In genomic region chr1:204411451-204412245, GRCh38 we compare ENCODE assay signal across 1 cellular context.
TF ChIP-seq lines count a peak whose summit lies in the region.

TSS of gene PPP1R15B (minus strand) at chr1:204411817. CDS start at chr1:204411411, 406 bp downstream.

TF ChIP-seq in HepG2, 621 proteins besides CTCF, POLR2A, EP300 and RAD21 (continued from another document and continues in another):
- peak in 1 of 2 experiments; percentile 59; a peak in 1 of 4 replicates for TF ChIP-seq REST (IDR thresholded peaks at IDR 0.05; ENCODE audit: borderline replicate concordance in 1 of 2, low read depth in 1 of 2, low read length in 2 of 2)
- peak; percentile 67 for TF ChIP-seq RBM39 (IDR thresholded peaks at IDR 0.05; ENCODE audit: low read depth, low read length, poor library complexity, severe bottlenecking)
- 0 out of 2 replicates have a peak, but pooled peaks have one; percentile 22 for TF ChIP-seq HNF4A (CRISPR knock-in tag; IDR thresholded peaks at IDR 0.05)
- TF ChIP-seq ZNF329 (CRISPR knock-in tag; IDR thresholded peaks at IDR 0.05; ENCODE audit: low read depth), result peak; percentile 29; the same call in 1 of the 2 replicates
- peak; percentile 54; the same call in 1 of the 2 replicates for TF ChIP-seq ZNF580 (CRISPR knock-in tag; IDR thresholded peaks at IDR 0.05; ENCODE audit: borderline replicate concordance, low read depth)
- TF ChIP-seq PHF5A (CRISPR knock-in tag; IDR thresholded peaks at IDR 0.05; ENCODE audit: low read depth, unreplicated experiment), result no peak
- no peak; the same call in none of the 2 replicates for TF ChIP-seq ZC3H13 (CRISPR knock-in tag; IDR thresholded peaks at IDR 0.05)
- 0 out of 2 replicates have a peak, but pooled peaks have one; percentile 28 for TF ChIP-seq MEIS2 (CRISPR knock-in tag; IDR thresholded peaks at IDR 0.05)
- TF ChIP-seq ZNF619 (CRISPR knock-in tag; IDR thresholded peaks at IDR 0.05), result no peak
- peak; percentile 15; the same call in 1 of the 2 replicates for TF ChIP-seq CBX5 (CRISPR knock-in tag; IDR thresholded peaks at IDR 0.05; ENCODE audit: borderline replicate concordance)
- 0 out of 2 replicates have a peak, but pooled peaks have one; percentile 63 for TF ChIP-seq ZNF674 (CRISPR knock-in tag; IDR thresholded peaks at IDR 0.05; ENCODE audit: low read depth)
- TF ChIP-seq TP53 (CRISPR knock-in tag; conservative IDR thresholded peaks at IDR 0.05), result peak; percentile 46; the same call in 1 of the 2 replicates
- TF ChIP-seq AGO1 (IDR thresholded peaks at IDR 0.05; ENCODE audit: low read depth, low read length, poor library complexity, severe bottlenecking), result peak; percentile 34
- 0 out of 2 replicates have a peak, but pooled peaks have one; percentile 25 for TF ChIP-seq E2F5 (CRISPR knock-in tag; conservative IDR thresholded peaks at IDR 0.05)
- peak; percentile 79 for TF ChIP-seq NFRKB (IDR thresholded peaks at IDR 0.05)
- no peak; the same call in 1 of the 2 replicates for TF ChIP-seq ZNF274 (CRISPR knock-in tag; IDR thresholded peaks at IDR 0.05)
- no peak for TF ChIP-seq ZNF672 (CRISPR knock-in tag; IDR thresholded peaks at IDR 0.05)
- no peak for TF ChIP-seq SOX13 (IDR thresholded peaks at IDR 0.05)
- TF ChIP-seq SOX13 (CRISPR knock-in tag; conservative IDR thresholded peaks at IDR 0.05 in 1 of 2, IDR thresholded peaks at IDR 0.05 in 1 of 2), result peak in 1 of 2 experiments; percentile 15; a peak in 1 of 4 replicates
- peak; percentile 99 for TF ChIP-seq SRSF1 (optimal IDR thresholded peaks at IDR 0.05; ENCODE audit: low read depth, low read length)
- no peak for TF ChIP-seq ZBTB44 (CRISPR knock-in tag; IDR thresholded peaks at IDR 0.05)
- TF ChIP-seq FOSL1 (CRISPR knock-in tag; IDR thresholded peaks at IDR 0.05; ENCODE audit: borderline replicate concordance), result no peak
- TF ChIP-seq MXD1 (CRISPR knock-in tag; IDR thresholded peaks at IDR 0.05), result peak; percentile 70; the same call in 1 of the 2 replicates
- TF ChIP-seq RARG (CRISPR knock-in tag; IDR thresholded peaks at IDR 0.05; ENCODE audit: low read depth), result 0 out of 2 replicates have a peak, but pooled peaks have one; percentile 70
- TF ChIP-seq SALL1 (CRISPR knock-in tag; IDR thresholded peaks at IDR 0.05), result peak; percentile 92
- peak; percentile 9 to 99; a peak in 3 of 4 replicates for TF ChIP-seq ATF4 (CRISPR knock-in tag; IDR thresholded peaks at IDR 0.05)
- TF ChIP-seq ZNF883 (CRISPR knock-in tag; IDR thresholded peaks at IDR 0.05; ENCODE audit: not compliant biosample characterization), result peak; percentile 31
- no peak for TF ChIP-seq RFX1 (IDR thresholded peaks at IDR 0.05)
- TF ChIP-seq TFDP1 (CRISPR knock-in tag; IDR thresholded peaks at IDR 0.05; ENCODE audit: borderline replicate concordance), result peak; percentile 32; the same call in 1 of the 2 replicates
- TF ChIP-seq NCOR1 (IDR thresholded peaks at IDR 0.05; ENCODE audit: borderline replicate concordance, low read length), result peak; percentile 68; the same call in 1 of the 2 replicates
- TF ChIP-seq ZFP37 (CRISPR knock-in tag; IDR thresholded peaks at IDR 0.05; ENCODE audit: borderline replicate concordance), result no peak
- TF ChIP-seq HMGXB4 (CRISPR knock-in tag; IDR thresholded peaks at IDR 0.05; ENCODE audit: borderline replicate concordance in 1 of 2, low read depth in 1 of 2), result peak; percentile 80 to 86; a peak in 3 of 4 replicates
- TF ChIP-seq CCAR2 (optimal IDR thresholded peaks at IDR 0.05; ENCODE audit: low read depth, low read length), result no peak
- peak; percentile 27; the same call in 1 of the 2 replicates for TF ChIP-seq ZNF709 (CRISPR knock-in tag; IDR thresholded peaks at IDR 0.05)
- TF ChIP-seq SATB2 (CRISPR knock-in tag; IDR thresholded peaks at IDR 0.05), result 0 out of 2 replicates have a peak, but pooled peaks have one; percentile 39
- no peak for TF ChIP-seq ZNF263 (CRISPR knock-in tag; IDR thresholded peaks at IDR 0.05)
- TF ChIP-seq TFDP2 (CRISPR knock-in tag; IDR thresholded peaks at IDR 0.05), result peak; percentile 75
- TF ChIP-seq KLF13 (CRISPR knock-in tag; IDR thresholded peaks at IDR 0.05), result no peak
- TF ChIP-seq SOX6 (IDR thresholded peaks at IDR 0.05), result no peak
- TF ChIP-seq SOX6 (CRISPR knock-in tag; IDR thresholded peaks at IDR 0.05), result peak; percentile 39; the same call in 1 of the 2 replicates
- TF ChIP-seq ZNF30 (CRISPR knock-in tag; IDR thresholded peaks at IDR 0.05), result no peak
- TF ChIP-seq PHF21A (CRISPR knock-in tag; IDR thresholded peaks at IDR 0.05), result peak; percentile 37; the same call in 1 of the 2 replicates
- peak; percentile 59; the same call in 1 of the 2 replicates for TF ChIP-seq MXD3 (CRISPR knock-in tag; IDR thresholded peaks at IDR 0.05)
- no peak for TF ChIP-seq ETS1 (CRISPR knock-in tag; IDR thresholded peaks at IDR 0.05)
- peak in 1 of 2 experiments; percentile 88; a peak in 2 of 4 replicates for TF ChIP-seq KLF16 (CRISPR knock-in tag; IDR thresholded peaks at IDR 0.05)
- peak; percentile 48; the same call in 1 of the 2 replicates for TF ChIP-seq REPIN1 (CRISPR knock-in tag; IDR thresholded peaks at IDR 0.05; ENCODE audit: borderline replicate concordance, low read depth)
- TF ChIP-seq POLR2AphosphoS5 (IDR thresholded peaks at IDR 0.05; ENCODE audit: low read depth, low read length), result peak; percentile 91
- peak; percentile 97 for TF ChIP-seq CEBPG (CRISPR knock-in tag; IDR thresholded peaks at IDR 0.05)
- no peak for TF ChIP-seq PRDM4 (CRISPR knock-in tag; IDR thresholded peaks at IDR 0.05; ENCODE audit: borderline replicate concordance)
